In genomic region chr11:72519220-72519881, GRCh38 we compare ENCODE assay signal across 10 cellular contexts.
DNase-seq lines count a peak whose midpoint lies in the region; ATAC-seq and TF ChIP-seq lines count a peak whose summit lies in the region.
"Had no signal": no experiment of that assay in that cellular context is flagged by ENCODE, and none has a peak within 500 bp of the region (broad histone marks: within the 10 kb centered on the region; RNA-seq: fewer than 3 reads in every experiment).

No MANE protein-coding gene starts in this region.

- POLR2A ChIA-PET in AG04449 (lab: Yijun Ruan, JAX): no interaction called here

- H3K9me3 ChIP-seq in Karpas-422 (ENCODE audit: low read length): no peaks in the 10 kb centered on the region
- no peaks in the 10 kb centered on the region for H3K9me3 ChIP-seq in muscle layer of colon (ENCODE audit: low read length)
- H3K9me3 ChIP-seq: pancreas, SJCRH30 had no signal

- H3K27ac ChIP-seq in Karpas-422 (ENCODE audit: low read length): no peak overlapping the region
- H3K27ac ChIP-seq in muscle layer of colon (ENCODE audit: low read depth, low read length): no peak overlapping the region
- H3K27ac ChIP-seq: pancreas, SJCRH30 had no signal

- H3K36me3 ChIP-seq in Karpas-422 (ENCODE audit: insufficient read depth, low read length) (no peaks in the 10 kb centered on the region), muscle layer of colon (ENCODE audit: insufficient read depth, low read length) (no peaks in the 10 kb centered on the region)
- H3K36me3 ChIP-seq: pancreas, SJCRH30 had no signal

- peak overlapping the region; percentile 6 for H3K4me2 ChIP-seq in Karpas-422 (ENCODE audit: low read depth, low read length, poor library complexity, severe bottlenecking)

- no peaks in the 10 kb centered on the region for H4K20me1 ChIP-seq in Karpas-422 (ENCODE audit: insufficient read depth, low read depth, low read length)

- no peak for TF ChIP-seq CTCF in AG04449 (IDR thresholded peaks at IDR 0.05; ENCODE audit: insufficient read depth, low read length, missing control alignments)

- CTCF ChIA-PET in AG04449 (lab: Yijun Ruan, JAX): interaction anchor here (1.2 to 2.9 kb wide), 2 partner anchors 48 to 658 kb away, joined by 3 to 13 read pairs; no protein-coding TSS in a partner anchor

- H3K9ac ChIP-seq in Karpas-422 (ENCODE audit: low read length) (no peak overlapping the region), muscle layer of colon (ENCODE audit: low read length) (peak overlapping the region; percentile 29)

- H3K27me3 ChIP-seq in Karpas-422 (ENCODE audit: low read length) (no peaks in the 10 kb centered on the region), muscle layer of colon (ENCODE audit: control insufficient read depth in 1 of 2, insufficient read depth in 2 of 2, low read length in 2 of 2) (no peaks in the 10 kb centered on the region)
- H3K27me3 ChIP-seq: pancreas, SJCRH30 had no signal

- no peak for DNase-seq in AG04449 (ENCODE audit: low read depth, low spot score)
- no peak for DNase-seq in Karpas-422
- DNase-seq in amniotic epithelial cell (ENCODE audit: low read depth): peak; percentile 10
- no peak for DNase-seq in hypothalamus (lab: John Stamatoyannopoulos, UW)
- no peak for DNase-seq in NCI-H2029 treated with DMSO at 0.1 percent for 48 hours (lab: John Stamatoyannopoulos, UW)
- DNase-seq: pancreas had no signal

- peak overlapping the region; percentile 34 for H3K4me3 ChIP-seq in AG04449 (ENCODE audit: low read depth, low read length)
- no peak overlapping the region for H3K4me3 ChIP-seq in Karpas-422 (ENCODE audit: low read length)
- H3K4me3 ChIP-seq in muscle layer of colon (ENCODE audit: low read depth in 1 of 2, low read length in 2 of 2): peak overlapping the region in 1 of 2 donors; percentile 62
- H3K4me3 ChIP-seq: pancreas, SJCRH30 had no signal

- H3K9me2 ChIP-seq in Karpas-422 (replicated peaks; ENCODE audit: insufficient read depth, low read length): no peaks in the 10 kb centered on the region

- H3K79me2 ChIP-seq in Karpas-422 (ENCODE audit: low read length): no peaks in the 10 kb centered on the region

- no peak for ATAC-seq in HG02623 (IDR thresholded peaks at IDR 0.05; ENCODE audit: unreplicated experiment)
- ATAC-seq in GM21381 (IDR thresholded peaks at IDR 0.05; ENCODE audit: unreplicated experiment): no peak

- H2AFZ ChIP-seq in Karpas-422 (ENCODE audit: low read length): no peak overlapping the region

- H3K4me1 ChIP-seq in Karpas-422 (ENCODE audit: low read length): no peaks in the 10 kb centered on the region
- peaks cover 8% of the 10 kb centered on the region for H3K4me1 ChIP-seq in muscle layer of colon (ENCODE audit: insufficient read depth, low read length)
- H3K4me1 ChIP-seq: pancreas, SJCRH30 had no signal
